Comparison of ENCODE assay signal across 8 cellular contexts in the genomic region with DNA sequence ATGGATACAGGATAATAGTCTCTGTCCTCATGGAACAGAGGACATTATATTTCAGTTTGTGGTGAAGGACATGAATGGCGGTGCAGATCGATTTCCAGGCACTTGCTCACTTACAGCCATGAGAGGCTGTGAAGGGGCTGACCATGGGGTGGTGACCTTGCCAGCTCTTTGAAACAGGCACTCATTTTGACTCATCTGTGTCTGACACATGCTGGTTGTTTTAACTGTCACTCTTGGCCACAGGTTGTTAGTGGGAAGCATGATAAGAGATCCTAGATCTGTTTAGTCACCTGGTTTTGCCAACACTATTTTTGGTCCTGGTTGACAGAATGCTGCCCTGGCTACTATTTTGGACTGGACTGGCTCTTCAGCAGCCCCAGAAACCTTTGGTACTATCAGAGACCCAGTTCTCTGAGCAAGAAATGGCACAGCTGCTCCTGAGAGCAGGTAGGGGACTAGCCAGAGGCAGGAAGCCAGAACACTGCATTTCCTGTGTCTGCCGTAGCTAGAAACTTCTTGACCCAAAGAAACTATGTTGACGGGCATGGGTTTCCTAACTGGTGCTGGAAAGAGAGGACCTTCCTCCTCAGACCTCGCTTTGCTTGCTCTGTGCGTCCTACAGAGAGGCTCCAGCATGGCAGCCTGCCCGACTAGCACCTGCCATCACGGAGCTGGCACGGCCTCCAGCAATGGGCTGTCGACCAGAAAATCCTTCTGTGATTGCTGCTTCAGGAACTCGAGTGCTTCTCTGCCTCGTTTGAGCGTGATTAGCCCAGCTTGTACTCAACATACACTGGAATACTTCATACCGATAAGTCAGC. TPM values are rescaled to one million over a fixed set of nuclear protein-coding genes. Genes with fewer than 3 reads are reported as not detected.
DNase-seq lines count a peak whose midpoint lies in the region; FAIRE-seq and TF ChIP-seq lines count a peak whose summit lies in the region.

No MANE protein-coding gene starts in this region.

- no peak overlapping the region for H3K27ac Mint-ChIP-seq in glutamatergic neuron (ENCODE audit: unreplicated experiment)

- no peak overlapping the region for H3K4me3 Mint-ChIP-seq in glutamatergic neuron (ENCODE audit: unreplicated experiment)

- H3K27me3 ChIP-seq in dorsolateral prefrontal cortex = no peaks in the 10 kb centered on the region

- H3K27ac ChIP-seq in dorsolateral prefrontal cortex = peak overlapping the region in 40 of 59 donors; percentile 0 to 75 (median 34)

- no peak for FAIRE-seq in D721Med (lab: Jason Lieb, UNC)

- peaks cover 2% of the 10 kb centered on the region for H3K27me3 Mint-ChIP-seq in glutamatergic neuron (ENCODE audit: unreplicated experiment)

- peak overlapping the region in 1 of 59 donors; percentile 15 for H3K4me3 ChIP-seq in dorsolateral prefrontal cortex

- H3K4me1 Mint-ChIP-seq in glutamatergic neuron (ENCODE audit: low read depth, unreplicated experiment) = peaks cover 26% of the 10 kb centered on the region

- intact Hi-C loops in dorsolateral prefrontal cortex (cut with DNase I) = loop anchor here in 1 of 2 donors (10.0 kb wide), 1 partner anchor 127 kb away; a partner anchor contains a TSS

- H3K9me3 Mint-ChIP-seq in glutamatergic neuron (ENCODE audit: unreplicated experiment) = peaks cover 4% of the 10 kb centered on the region

- TF ChIP-seq CTCF in dorsolateral prefrontal cortex (IDR thresholded peaks at IDR 0.05 in 54 of 56, conservative IDR thresholded peaks at IDR 0.05 in 2 of 56; ENCODE audit: low read depth in 1 of 56, partially characterized antibody in 56 of 56) = no peak
- no peak for TF ChIP-seq CTCF in glutamatergic neuron (IDR thresholded peaks at IDR 0.05; ENCODE audit: partially characterized antibody, unreplicated experiment)
- no peak for TF ChIP-seq CTCF in D721Med (IDR thresholded peaks at IDR 0.05; ENCODE audit: insufficient read depth, missing control alignments)

- H3K36me3 Mint-ChIP-seq in glutamatergic neuron (ENCODE audit: unreplicated experiment) = no peaks in the 10 kb centered on the region

- DNase-seq in NCI-H2227 (lab: John Stamatoyannopoulos, UW; ENCODE audit: unreplicated experiment) = peak; percentile 7
- no peak for DNase-seq in NCI-H2227 treated with DMSO at 0.1 percent for 48 hours (lab: John Stamatoyannopoulos, UW)
- peak; percentile 42 for DNase-seq in NCI-H774 (lab: John Stamatoyannopoulos, UW)
- DNase-seq in dorsolateral prefrontal cortex = peak in 9 of 10 donors; percentile 42 to 94 (median 71)
- DNase-seq in stimulated activated CD8-positive, alpha-beta memory T cell treated with anti-CD3 and anti-CD28 coated beads, Interleukin-4, amount 100 ng/mL, for 48 hours = peak; percentile 50
- no peak for DNase-seq in glutamatergic neuron
- no peak for DNase-seq in D721Med (ENCODE audit: insufficient read length, low spot score)
- no peak for DNase-seq in AML-193 (lab: John Stamatoyannopoulos, UW)

RNA-seq across cellular contexts. Expression of a gene that starts 6.3 kb away (rescaled TPM):
- total RNA-seq in dorsolateral prefrontal cortex (10 to 100 TPM; 19.8 to 55.1 (median 36.4) TPM), glutamatergic neuron (ENCODE audit: unreplicated experiment) (42.7 TPM)

Comparison
In these comparisons a context has a peak if more than half of its experiments do, and no peak if none do; other contexts are left out.
1. DNase-seq: peak in NCI-H2227 (single experiment), NCI-H774 (single experiment), dorsolateral prefrontal cortex (9 of 10) and stimulated activated CD8-positive, alpha-beta memory T cell treated with anti-CD3 and anti-CD28 coated beads, Interleukin-4, amount 100 ng/mL, for 48 hours (single experiment); none in NCI-H2227 treated with DMSO at 0.1 percent for 48 hours (single experiment), glutamatergic neuron (single experiment), D721Med (single experiment) and AML-193 (0 of 2).